Comparison of ENCODE assay signal across 14 cellular contexts in genomic region chr10:60760711-60761210, GRCh38.
"Had no signal": no experiment of that assay in that cellular context is flagged by ENCODE, and none has a peak within 500 bp of the region (broad histone marks: within the 10 kb centered on the region; RNA-seq: fewer than 3 reads in every experiment).

No MANE protein-coding gene starts in this region.

- H3K4me1 ChIP-seq: gastroesophageal sphincter, heart right ventricle, tibial nerve had no signal

- H3K27ac ChIP-seq: gastroesophageal sphincter, heart right ventricle, tibial nerve had no signal

- H3K36me3 ChIP-seq: gastroesophageal sphincter, heart right ventricle, tibial nerve had no signal

- FAIRE-seq: islet of Langerhans had no signal

- ATAC-seq: gastroesophageal sphincter; heart right ventricle; left lobe of liver; mucosa of descending colon; naive thymus-derived CD8-positive, alpha-beta T cell; stimulated activated memory B cell treated with anti-CD40 and anti-IgM and Interleukin-4, amounts not matched to agents 10 μg/mL and 1 μg/mL and 100 μg/mL, for 72 hours had no signal

- H3K9me3 ChIP-seq: gastroesophageal sphincter, heart right ventricle, mucosa of descending colon, tibial nerve had no signal

- DNase-seq: activated CD4-positive, alpha-beta T cell treated with anti-CD3 and anti-CD28 coated beads, Interleukin-2, amount 10 ng/mL, durations not matched to agents 7 days and 5 days; activated CD8-positive, alpha-beta memory T cell treated with anti-CD3 and anti-CD28 coated beads for 24 hours; activated naive CD8-positive, alpha-beta T cell treated with anti-CD3 and anti-CD28 coated beads, Interleukin-2, amount 10 ng/mL, durations not matched to agents 7 days and 5 days; aorta; effector memory CD4-positive, alpha-beta T cell; heart right ventricle; mucosa of descending colon; naive thymus-derived CD8-positive, alpha-beta T cell; stimulated activated CD4-positive, alpha-beta T cell treated with anti-CD3 and anti-CD28 coated beads, Interleukin-2, amount 100 ng/mL, for 48 hours had no signal

- H3K4me3 ChIP-seq: gastroesophageal sphincter, heart right ventricle, mucosa of descending colon, tibial nerve had no signal

- H3K27me3 ChIP-seq: gastroesophageal sphincter, tibial nerve had no signal
